25 cellular contexts compared by ENCODE assay signal in genomic region chrX:112677167-112677566, GRCh38. TPM values are rescaled to one million over a fixed set of nuclear protein-coding genes. Genes with fewer than 3 reads are reported as not detected.
DNase-seq lines count a peak whose midpoint lies in the region; ATAC-seq, FAIRE-seq and TF ChIP-seq lines count a peak whose summit lies in the region.
"Had no signal": no experiment of that assay in that cellular context is flagged by ENCODE, and none has a peak within 500 bp of the region (broad histone marks: within the 10 kb centered on the region; RNA-seq: fewer than 3 reads in every experiment).

No MANE protein-coding gene starts in this region.

- ATAC-seq in CD4-positive, alpha-beta T cell (ENCODE audit: poor library complexity), result no peak
- no peak for ATAC-seq in naive thymus-derived CD8-positive, alpha-beta T cell
- ATAC-seq: stimulated activated effector memory CD8-positive, alpha-beta T cell treated with anti-CD3 and anti-CD28 coated beads, Interleukin-12 subunit alpha, Interleukin-12 subunit beta, amount 100 ng/mL, for 72 hours had no signal

- H3K27me3 ChIP-seq in CD4-positive, alpha-beta T cell (ENCODE audit: control insufficient read depth, insufficient read depth, low read length), result no peaks in the 10 kb centered on the region
- H3K27me3 ChIP-seq in bronchial epithelial cell (ENCODE audit: control insufficient read depth, insufficient read depth, low read length) (no peaks in the 10 kb centered on the region), Caco-2 (replicated peaks; ENCODE audit: control insufficient read depth, insufficient read depth, low read length) (no peaks in the 10 kb centered on the region)

- H3K27ac Mint-ChIP-seq in CD4-positive, alpha-beta T cell, result no peak overlapping the region
- peak overlapping the region in 6 of 10 donors; percentile 29 to 97 (median 80) for H3K27ac Mint-ChIP-seq in naive thymus-derived CD8-positive, alpha-beta T cell
- H3K27ac Mint-ChIP-seq in Caco-2 (ENCODE audit: unreplicated experiment), result no peak overlapping the region
- H3K27ac Mint-ChIP-seq: dendritic cell treated with granulocyte-macrophage colony-stimulating factor and Interleukin-4, amounts not matched to agents 40 ng/mL and 50 ng/mL, for 4 days; mesothelial cell of epicardium; stimulated activated effector memory CD8-positive, alpha-beta T cell treated with anti-CD3 and anti-CD28 coated beads, Interleukin-12 subunit alpha, Interleukin-12 subunit beta, amount 100 ng/mL, for 72 hours had no signal

- no peaks in the 10 kb centered on the region for H3K27me3 Mint-ChIP-seq in CD4-positive, alpha-beta T cell
- no peaks in the 10 kb centered on the region for H3K27me3 Mint-ChIP-seq in naive thymus-derived CD8-positive, alpha-beta T cell
- peaks cover 7% of the 10 kb centered on the region for H3K27me3 Mint-ChIP-seq in Caco-2 (ENCODE audit: insufficient read depth, unreplicated experiment)
- H3K27me3 Mint-ChIP-seq: dendritic cell treated with granulocyte-macrophage colony-stimulating factor and Interleukin-4, amounts not matched to agents 40 ng/mL and 50 ng/mL, for 4 days had no signal

- no peaks in the 10 kb centered on the region for H3K4me1 ChIP-seq in Caco-2

- FAIRE-seq in GM18507 (lab: Jason Lieb, UNC) (peak; percentile 77), bronchial epithelial cell (lab: Jason Lieb, UNC) (no peak)
- FAIRE-seq: RCC 7860 had no signal

- POLR2A ChIA-PET in CD4-positive, alpha-beta T cell (lab: Charles Lee), result no interaction called here
- POLR2A ChIA-PET in naive thymus-derived CD8-positive, alpha-beta T cell (lab: Charles Lee), result no interaction called here
- POLR2A ChIA-PET in Caco-2 (lab: Charles Lee), result no interaction called here

- H3K4me3 ChIP-seq in bronchial epithelial cell (ENCODE audit: low read depth, low read length), result no peak overlapping the region
- no peak overlapping the region for H3K4me3 ChIP-seq in Caco-2 (ENCODE audit: low read depth, low read length)
- H3K4me3 ChIP-seq: adrenal gland, SK-N-MC, skin epidermis, thoracic aorta had no signal

- no peak overlapping the region for H3K4me3 Mint-ChIP-seq in CD4-positive, alpha-beta T cell
- H3K4me3 Mint-ChIP-seq in naive thymus-derived CD8-positive, alpha-beta T cell, result peak overlapping the region in 2 of 10 donors; percentile 5 to 75
- H3K4me3 Mint-ChIP-seq in Caco-2 (ENCODE audit: unreplicated experiment), result no peak overlapping the region
- H3K4me3 Mint-ChIP-seq: dendritic cell treated with granulocyte-macrophage colony-stimulating factor and Interleukin-4, amounts not matched to agents 40 ng/mL and 50 ng/mL, for 4 days; mesothelial cell of epicardium; neural crest cell; stimulated activated effector memory CD8-positive, alpha-beta T cell treated with anti-CD3 and anti-CD28 coated beads, Interleukin-12 subunit alpha, Interleukin-12 subunit beta, amount 100 ng/mL, for 72 hours had no signal

- TF ChIP-seq CTCF in CD4-positive, alpha-beta T cell (IDR thresholded peaks at IDR 0.05), result no peak
- TF ChIP-seq CTCF in bronchial epithelial cell (IDR thresholded peaks at IDR 0.05; ENCODE audit: insufficient read depth, low read length, severe bottlenecking), result no peak
- no peak for TF ChIP-seq CTCF in Caco-2 (IDR thresholded peaks at IDR 0.05; ENCODE audit: insufficient read depth in 1 of 2, low read depth in 1 of 2, low read length in 1 of 2, severe bottlenecking in 1 of 2, unreplicated experiment in 1 of 2)

- DNase-seq in CD4-positive, alpha-beta T cell, result no peak
- no peak for DNase-seq in GM18507 (ENCODE audit: extremely low spot score, insufficient read length, low read depth)
- peak; percentile 16 for DNase-seq in bronchial epithelial cell (ENCODE audit: low read depth)
- DNase-seq in naive thymus-derived CD8-positive, alpha-beta T cell, result no peak
- DNase-seq in NCI-H2171 (lab: John Stamatoyannopoulos, UW), result no peak
- DNase-seq in Caco-2, result no peak
- DNase-seq in DMS79 treated with DMSO at 0.1 percent for 48 hours (lab: John Stamatoyannopoulos, UW), result no peak
- DNase-seq: activated CD8-positive, alpha-beta memory T cell treated with anti-CD3 and anti-CD28 coated beads, Interleukin-2, amount 50 U/mL, for 48 hours; activated effector memory CD4-positive, alpha-beta T cell treated with Interleukin-2 at 50 U/mL for 16 hours; adrenal gland; CD8-positive, alpha-beta memory T cell; DMS53; NCI-H1417; NCI-H2081 treated with DMSO at 0.1 percent for 48 hours; NCI-H524; stimulated activated CD4-positive, alpha-beta T cell treated with anti-CD3 and anti-CD28 coated beads, Interleukin-2, amount 100 ng/mL, for 24 hours had no signal

- CTCF ChIA-PET in CD4-positive, alpha-beta T cell (lab: Charles Lee), result no interaction called here
- CTCF ChIA-PET in Caco-2 (lab: Charles Lee), result no interaction called here

- H3K4me1 Mint-ChIP-seq in CD4-positive, alpha-beta T cell (ENCODE audit: low read depth), result peaks cover 44% of the 10 kb centered on the region
- H3K4me1 Mint-ChIP-seq in naive thymus-derived CD8-positive, alpha-beta T cell, result peaks cover 16 to 43% (median 33%) of the 10 kb centered on the region in 4 donors
- no peaks in the 10 kb centered on the region for H3K4me1 Mint-ChIP-seq in Caco-2 (ENCODE audit: low read depth, unreplicated experiment)

- peak overlapping the region; percentile 1 for H3K27ac ChIP-seq in CD4-positive, alpha-beta T cell (ENCODE audit: low read depth, low read length)
- H3K27ac ChIP-seq: adrenal gland, SK-N-MC, thoracic aorta, VCaP had no signal

- no peaks in the 10 kb centered on the region for H3K9me3 Mint-ChIP-seq in CD4-positive, alpha-beta T cell
- H3K9me3 Mint-ChIP-seq in naive thymus-derived CD8-positive, alpha-beta T cell, result no peaks in the 10 kb centered on the region
- no peaks in the 10 kb centered on the region for H3K9me3 Mint-ChIP-seq in Caco-2 (ENCODE audit: unreplicated experiment)
- H3K9me3 Mint-ChIP-seq: dendritic cell treated with granulocyte-macrophage colony-stimulating factor and Interleukin-4, amounts not matched to agents 40 ng/mL and 50 ng/mL, for 4 days; stimulated activated effector memory CD8-positive, alpha-beta T cell treated with anti-CD3 and anti-CD28 coated beads, Interleukin-12 subunit alpha, Interleukin-12 subunit beta, amount 100 ng/mL, for 72 hours had no signal

- H3K36me3 ChIP-seq in bronchial epithelial cell (ENCODE audit: control insufficient read depth, insufficient read depth, low read length) (no peaks in the 10 kb centered on the region), Caco-2 (ENCODE audit: control insufficient read depth, insufficient read depth, low read length) (no peaks in the 10 kb centered on the region)
- H3K36me3 ChIP-seq: adrenal gland, thoracic aorta had no signal

- intact Hi-C loops in CD4-positive, alpha-beta T cell (cut with DNase I, micrococcal nuclease), result loop anchor here in 1 of 2 experiments (5.0 kb wide), 1 partner anchor 160 kb away; no protein-coding TSS in a partner anchor
- intact Hi-C loops in Caco-2 (cut with micrococcal nuclease; ENCODE audit: unreplicated experiment), result no loop called here

- BruUV-seq in Caco-2 (replicated peaks; lab: Mats Ljungman, UMichigan), result no TSS peak

- no peaks in the 10 kb centered on the region for H3K9me3 ChIP-seq in CD4-positive, alpha-beta T cell (ENCODE audit: control insufficient read depth, low read length)
- no peaks in the 10 kb centered on the region for H3K9me3 ChIP-seq in Caco-2
- H3K9me3 ChIP-seq: adrenal gland, thoracic aorta had no signal

- H3K36me3 Mint-ChIP-seq in CD4-positive, alpha-beta T cell (ENCODE audit: low read depth), result no peaks in the 10 kb centered on the region
- no peaks in the 10 kb centered on the region for H3K36me3 Mint-ChIP-seq in naive thymus-derived CD8-positive, alpha-beta T cell
- H3K36me3 Mint-ChIP-seq in Caco-2 (ENCODE audit: insufficient read depth, unreplicated experiment), result no peaks in the 10 kb centered on the region
- H3K36me3 Mint-ChIP-seq: CD8-positive, alpha-beta memory T cell; mesothelial cell of epicardium; stimulated activated effector memory CD8-positive, alpha-beta T cell treated with anti-CD3 and anti-CD28 coated beads, Interleukin-12 subunit alpha, Interleukin-12 subunit beta, amount 100 ng/mL, for 72 hours had no signal

RNA-seq across cellular contexts. Expression of gene LHFPL1, which starts 2.6 kb away (rescaled TPM):
- total RNA-seq in CD4-positive, alpha-beta T cell, result under 1 TPM in 1 of 2 experiments, not detected in 1; 0.34 TPM
- total RNA-seq in bronchial epithelial cell (not detected in 2 replicates), Caco-2 (2022) (not detected in 2 replicates)
- under 1 TPM; 0.60 to 0.78 TPM for total RNA-seq in naive thymus-derived CD8-positive, alpha-beta T cell
- polyA plus RNA-seq in naive thymus-derived CD8-positive, alpha-beta T cell, result under 1 TPM in 1 of 3 donors, not detected in 2; 0.29 TPM

Comparison
In these comparisons a context has a peak if more than half of its experiments do, and no peak if none do; other contexts are left out.
1. H3K27ac Mint-ChIP-seq: peak in naive thymus-derived CD8-positive, alpha-beta T cell (6 of 10); none in CD4-positive, alpha-beta T cell (single experiment) and Caco-2 (single experiment).